Comparison of ENCODE assay signal across 19 cellular contexts in genomic region chr12:94141004-94141764, GRCh38.
"Had no signal": no experiment of that assay in that cellular context is flagged by ENCODE, and none has a peak within 500 bp of the region (broad histone marks: within the 10 kb centered on the region; RNA-seq: fewer than 3 reads in every experiment).

No MANE protein-coding gene starts in this region.

- H3K4me3 ChIP-seq: esophagus squamous epithelium, left ventricle myocardium inferior, psoas muscle, smooth muscle cell, testis, transverse colon had no signal

- H3K27me3 Mint-ChIP-seq: activated CD4-positive, alpha-beta T cell treated with anti-CD3 and anti-CD28 coated beads for 36 hours had no signal

- ATAC-seq: psoas muscle had no signal

- H3K27ac Mint-ChIP-seq: activated CD4-positive, alpha-beta T cell treated with anti-CD3 and anti-CD28 coated beads for 36 hours; activated naive CD8-positive, alpha-beta T cell; naive B cell had no signal

- DNase-seq: anterior cingulate cortex, esophagus squamous epithelium, foreskin melanocyte, left ventricle myocardium inferior, naive B cell, occipital lobe, psoas muscle, testis had no signal

- H3K9me3 ChIP-seq: esophagus squamous epithelium, left ventricle myocardium inferior, psoas muscle, testis, transverse colon had no signal

- H3K4me2 ChIP-seq: smooth muscle cell had no signal

- H3K79me2 ChIP-seq: parathyroid adenoma had no signal

- H3K4me1 ChIP-seq: esophagus squamous epithelium, parathyroid adenoma, psoas muscle, transverse colon had no signal

- H3K36me3 ChIP-seq: esophagus squamous epithelium, left ventricle myocardium inferior, transverse colon had no signal

- H3K27ac ChIP-seq: epithelial cell of prostate, esophagus squamous epithelium, left ventricle myocardium inferior, parathyroid adenoma, psoas muscle, testis, transverse colon had no signal

- H3K9ac ChIP-seq: parathyroid adenoma had no signal

- H3K4me3 Mint-ChIP-seq: activated CD4-positive, alpha-beta T cell treated with anti-CD3 and anti-CD28 coated beads for 36 hours; activated naive CD8-positive, alpha-beta T cell; neural crest cell had no signal

- H3K9me3 Mint-ChIP-seq: naive B cell, neural crest cell had no signal

- H3K4me1 Mint-ChIP-seq: activated CD4-positive, alpha-beta T cell treated with anti-CD3 and anti-CD28 coated beads for 36 hours had no signal

- FAIRE-seq: colon, endometrium, islet of Langerhans, urothelium cell line had no signal

- H3K27me3 ChIP-seq: testis had no signal

- H2AFZ ChIP-seq: parathyroid adenoma had no signal
